8 cellular contexts compared by ENCODE assay signal in genomic region chr20:34871966-34872603, GRCh38.
A peak's percentile ranks its signal among the peaks of the same experiment; 100 is the strongest.
DNase-seq lines count a peak whose midpoint lies in the region; ATAC-seq and TF ChIP-seq lines count a peak whose summit lies in the region.

No MANE protein-coding gene starts in this region.

- CTCF ChIA-PET in RWPE1 (lab: Yijun Ruan, JAX), result interaction anchor here (0.6 to 5.0 kb wide), 10 partner anchors 9 to 151 kb away, joined by 3 to 57 read pairs (median 4); partner anchors contain the start of genes GSS and MYH7B

- H3K27me3 ChIP-seq in rectal smooth muscle tissue (ENCODE audit: control insufficient read depth, insufficient read depth, low read length), result no peaks in the 10 kb centered on the region

- TF ChIP-seq CTCF in RWPE1 (conservative IDR thresholded peaks at IDR 0.05; ENCODE audit: low read depth) (no peak), fibroblast of pulmonary artery (IDR thresholded peaks at IDR 0.05; ENCODE audit: low read length, missing control alignments) (no peak)

- ATAC-seq in GM21526 (IDR thresholded peaks at IDR 0.05; ENCODE audit: low FRiP score, unreplicated experiment) (no peak), GM18505 (IDR thresholded peaks at IDR 0.05; ENCODE audit: unreplicated experiment) (no peak)

- no peak overlapping the region for H3K9ac ChIP-seq in rectal smooth muscle tissue (ENCODE audit: low read length)

- no peak for TF ChIP-seq POLR2A in GM18505 (IDR thresholded peaks at IDR 0.05; ENCODE audit: borderline replicate concordance, extremely low read depth, insufficient read depth, insufficient read length)

- POLR2A ChIA-PET in RWPE1 (lab: Yijun Ruan, JAX; ENCODE audit: low non-redundant PET), result no interaction called here

- H3K4me3 ChIP-seq in GM08714 (ENCODE audit: low read length) (peak overlapping the region; percentile 28), fibroblast of pulmonary artery (replicated peaks; ENCODE audit: low read depth, low read length) (peak overlapping the region; percentile 66), rectal smooth muscle tissue (ENCODE audit: low read length) (peak overlapping the region; percentile 85)

- H3K27ac ChIP-seq in RWPE1 (peak overlapping the region; percentile 31), rectal smooth muscle tissue (ENCODE audit: low read depth, low read length) (no peak overlapping the region)

- DNase-seq in RWPE1 (ENCODE audit: low spot score), result no peak
- no peak for DNase-seq in fibroblast of pulmonary artery (ENCODE audit: low read depth)
- no peak for DNase-seq in dedifferentiated amniotic fluid mesenchymal stem cell (ENCODE audit: extremely low spot score)
- DNase-seq in activated CD4-positive, alpha-beta T cell treated with anti-CD3 and anti-CD28 coated beads, Interleukin-2, amount 50 U/mL, for 48 hours, result no peak

- peaks cover 15% of the 10 kb centered on the region for H3K4me1 ChIP-seq in rectal smooth muscle tissue (ENCODE audit: control insufficient read depth, insufficient read depth, low read length)

- no peaks in the 10 kb centered on the region for H3K36me3 ChIP-seq in rectal smooth muscle tissue (ENCODE audit: control insufficient read depth, insufficient read depth, low read length)

Comparison
In these comparisons a context has a peak if more than half of its experiments do, and no peak if none do; other contexts are left out.
1. H3K4me3 ChIP-seq: peak in every context shown above with its lines; median percentile 85 in rectal smooth muscle tissue; 66 in fibroblast of pulmonary artery; 28 in GM08714.